1 cellular context compared by ENCODE assay signal in the genomic region with DNA sequence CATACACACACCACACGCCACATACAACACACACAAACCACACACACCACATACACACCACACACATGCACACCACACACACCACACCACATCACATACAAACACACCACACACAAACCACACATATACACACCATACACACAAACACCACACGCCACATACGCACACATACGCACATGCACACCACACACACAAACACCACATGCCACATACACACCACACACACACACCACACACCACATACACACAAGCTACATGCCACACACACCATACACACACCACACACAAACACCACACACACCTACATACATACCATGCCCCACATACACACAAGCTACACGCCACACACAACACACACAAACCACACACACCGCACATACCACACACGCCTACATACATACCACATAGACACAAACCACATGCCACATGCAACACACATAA.
TF ChIP-seq lines count a peak whose summit lies in the region.

No MANE protein-coding gene starts in this region.

TF ChIP-seq in HepG2, 621 proteins besides CTCF, POLR2A, EP300 and RAD21 (continued from another document):
- TF ChIP-seq, protein P1, sequence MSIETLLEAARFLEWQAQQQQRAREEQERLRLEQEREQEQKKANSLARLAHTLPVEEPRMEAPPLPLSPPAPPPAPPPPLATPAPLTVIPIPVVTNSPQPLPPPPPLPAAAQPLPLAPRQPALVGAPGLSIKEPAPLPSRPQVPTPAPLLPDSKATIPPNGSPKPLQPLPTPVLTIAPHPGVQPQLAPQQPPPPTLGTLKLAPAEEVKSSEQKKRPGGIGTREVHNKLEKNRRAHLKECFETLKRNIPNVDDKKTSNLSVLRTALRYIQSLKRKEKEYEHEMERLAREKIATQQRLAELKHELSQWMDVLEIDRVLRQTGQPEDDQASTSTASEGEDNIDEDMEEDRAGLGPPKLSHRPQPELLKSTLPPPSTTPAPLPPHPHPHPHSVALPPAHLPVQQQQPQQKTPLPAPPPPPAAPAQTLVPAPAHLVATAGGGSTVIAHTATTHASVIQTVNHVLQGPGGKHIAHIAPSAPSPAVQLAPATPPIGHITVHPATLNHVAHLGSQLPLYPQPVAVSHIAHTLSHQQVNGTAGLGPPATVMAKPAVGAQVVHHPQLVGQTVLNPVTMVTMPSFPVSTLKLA (IDR thresholded peaks at IDR 0.05): peak; percentile 13; the same call in 1 of the 2 replicates
